ENCODE assay signal across 9 cellular contexts in the genomic region with DNA sequence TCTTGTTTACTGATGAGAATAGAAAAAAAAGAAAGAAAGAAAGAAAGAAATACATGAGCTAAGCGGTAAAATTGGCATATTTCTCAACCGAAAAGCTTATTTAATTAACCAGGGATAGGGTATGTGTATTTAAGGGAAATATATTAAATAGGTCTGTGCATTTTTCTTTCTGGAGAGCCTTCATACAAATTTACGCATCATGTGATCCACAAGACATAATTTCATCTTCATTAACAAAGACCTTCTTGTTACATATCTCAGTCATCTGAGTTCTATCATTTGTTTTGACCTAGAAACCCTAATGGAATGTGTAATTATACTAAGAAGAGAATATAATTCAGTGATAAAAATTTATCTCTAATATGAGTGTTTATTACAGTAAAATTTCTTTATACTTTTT. TPM values are rescaled to one million over a fixed set of nuclear protein-coding genes. Genes with fewer than 3 reads are reported as not detected.
"Had no signal": no experiment of that assay in that cellular context is flagged by ENCODE, and none has a peak within 500 bp of the region (broad histone marks: within the 10 kb centered on the region; RNA-seq: fewer than 3 reads in every experiment).

No MANE protein-coding gene starts in this region.

- H3K4me3 ChIP-seq: GM23338, K562 had no signal

- DNase-seq: H9, HCEC 1CT, IMR-90, KG1 had no signal

- H3K27ac Mint-ChIP-seq: GM23338, H9 had no signal

- FAIRE-seq: H1, H54, HTR-8/SVneo had no signal

- H3K4me1 Mint-ChIP-seq: GM23338, H9 had no signal

- ATAC-seq: GM23338, K562 had no signal

- H3K4me3 Mint-ChIP-seq: GM23338, H9 had no signal

RNA-seq across cellular contexts. Expression of a gene that starts 37.2 kb away (rescaled TPM):
- total RNA-seq: GM23338, H1, H9 had no signal
- polyA plus RNA-seq: GM23338, H1 had no signal
